In genomic region chr13:79585033-79585432, GRCh38 we compare ENCODE assay signal across 1 cellular context.
TF ChIP-seq lines count a peak whose summit lies in the region.

No MANE protein-coding gene starts in this region.

TF ChIP-seq in K562, 482 proteins besides CTCF, POLR2A, EP300 and RAD21 (continued from another document):
- TF ChIP-seq SMARCA4 (IDR thresholded peaks at IDR 0.05), result peak; percentile 17; the same call in 1 of the 2 replicates
- TF ChIP-seq ARID1B (IDR thresholded peaks at IDR 0.05), result peak; percentile 85
- TF ChIP-seq, protein P1, sequence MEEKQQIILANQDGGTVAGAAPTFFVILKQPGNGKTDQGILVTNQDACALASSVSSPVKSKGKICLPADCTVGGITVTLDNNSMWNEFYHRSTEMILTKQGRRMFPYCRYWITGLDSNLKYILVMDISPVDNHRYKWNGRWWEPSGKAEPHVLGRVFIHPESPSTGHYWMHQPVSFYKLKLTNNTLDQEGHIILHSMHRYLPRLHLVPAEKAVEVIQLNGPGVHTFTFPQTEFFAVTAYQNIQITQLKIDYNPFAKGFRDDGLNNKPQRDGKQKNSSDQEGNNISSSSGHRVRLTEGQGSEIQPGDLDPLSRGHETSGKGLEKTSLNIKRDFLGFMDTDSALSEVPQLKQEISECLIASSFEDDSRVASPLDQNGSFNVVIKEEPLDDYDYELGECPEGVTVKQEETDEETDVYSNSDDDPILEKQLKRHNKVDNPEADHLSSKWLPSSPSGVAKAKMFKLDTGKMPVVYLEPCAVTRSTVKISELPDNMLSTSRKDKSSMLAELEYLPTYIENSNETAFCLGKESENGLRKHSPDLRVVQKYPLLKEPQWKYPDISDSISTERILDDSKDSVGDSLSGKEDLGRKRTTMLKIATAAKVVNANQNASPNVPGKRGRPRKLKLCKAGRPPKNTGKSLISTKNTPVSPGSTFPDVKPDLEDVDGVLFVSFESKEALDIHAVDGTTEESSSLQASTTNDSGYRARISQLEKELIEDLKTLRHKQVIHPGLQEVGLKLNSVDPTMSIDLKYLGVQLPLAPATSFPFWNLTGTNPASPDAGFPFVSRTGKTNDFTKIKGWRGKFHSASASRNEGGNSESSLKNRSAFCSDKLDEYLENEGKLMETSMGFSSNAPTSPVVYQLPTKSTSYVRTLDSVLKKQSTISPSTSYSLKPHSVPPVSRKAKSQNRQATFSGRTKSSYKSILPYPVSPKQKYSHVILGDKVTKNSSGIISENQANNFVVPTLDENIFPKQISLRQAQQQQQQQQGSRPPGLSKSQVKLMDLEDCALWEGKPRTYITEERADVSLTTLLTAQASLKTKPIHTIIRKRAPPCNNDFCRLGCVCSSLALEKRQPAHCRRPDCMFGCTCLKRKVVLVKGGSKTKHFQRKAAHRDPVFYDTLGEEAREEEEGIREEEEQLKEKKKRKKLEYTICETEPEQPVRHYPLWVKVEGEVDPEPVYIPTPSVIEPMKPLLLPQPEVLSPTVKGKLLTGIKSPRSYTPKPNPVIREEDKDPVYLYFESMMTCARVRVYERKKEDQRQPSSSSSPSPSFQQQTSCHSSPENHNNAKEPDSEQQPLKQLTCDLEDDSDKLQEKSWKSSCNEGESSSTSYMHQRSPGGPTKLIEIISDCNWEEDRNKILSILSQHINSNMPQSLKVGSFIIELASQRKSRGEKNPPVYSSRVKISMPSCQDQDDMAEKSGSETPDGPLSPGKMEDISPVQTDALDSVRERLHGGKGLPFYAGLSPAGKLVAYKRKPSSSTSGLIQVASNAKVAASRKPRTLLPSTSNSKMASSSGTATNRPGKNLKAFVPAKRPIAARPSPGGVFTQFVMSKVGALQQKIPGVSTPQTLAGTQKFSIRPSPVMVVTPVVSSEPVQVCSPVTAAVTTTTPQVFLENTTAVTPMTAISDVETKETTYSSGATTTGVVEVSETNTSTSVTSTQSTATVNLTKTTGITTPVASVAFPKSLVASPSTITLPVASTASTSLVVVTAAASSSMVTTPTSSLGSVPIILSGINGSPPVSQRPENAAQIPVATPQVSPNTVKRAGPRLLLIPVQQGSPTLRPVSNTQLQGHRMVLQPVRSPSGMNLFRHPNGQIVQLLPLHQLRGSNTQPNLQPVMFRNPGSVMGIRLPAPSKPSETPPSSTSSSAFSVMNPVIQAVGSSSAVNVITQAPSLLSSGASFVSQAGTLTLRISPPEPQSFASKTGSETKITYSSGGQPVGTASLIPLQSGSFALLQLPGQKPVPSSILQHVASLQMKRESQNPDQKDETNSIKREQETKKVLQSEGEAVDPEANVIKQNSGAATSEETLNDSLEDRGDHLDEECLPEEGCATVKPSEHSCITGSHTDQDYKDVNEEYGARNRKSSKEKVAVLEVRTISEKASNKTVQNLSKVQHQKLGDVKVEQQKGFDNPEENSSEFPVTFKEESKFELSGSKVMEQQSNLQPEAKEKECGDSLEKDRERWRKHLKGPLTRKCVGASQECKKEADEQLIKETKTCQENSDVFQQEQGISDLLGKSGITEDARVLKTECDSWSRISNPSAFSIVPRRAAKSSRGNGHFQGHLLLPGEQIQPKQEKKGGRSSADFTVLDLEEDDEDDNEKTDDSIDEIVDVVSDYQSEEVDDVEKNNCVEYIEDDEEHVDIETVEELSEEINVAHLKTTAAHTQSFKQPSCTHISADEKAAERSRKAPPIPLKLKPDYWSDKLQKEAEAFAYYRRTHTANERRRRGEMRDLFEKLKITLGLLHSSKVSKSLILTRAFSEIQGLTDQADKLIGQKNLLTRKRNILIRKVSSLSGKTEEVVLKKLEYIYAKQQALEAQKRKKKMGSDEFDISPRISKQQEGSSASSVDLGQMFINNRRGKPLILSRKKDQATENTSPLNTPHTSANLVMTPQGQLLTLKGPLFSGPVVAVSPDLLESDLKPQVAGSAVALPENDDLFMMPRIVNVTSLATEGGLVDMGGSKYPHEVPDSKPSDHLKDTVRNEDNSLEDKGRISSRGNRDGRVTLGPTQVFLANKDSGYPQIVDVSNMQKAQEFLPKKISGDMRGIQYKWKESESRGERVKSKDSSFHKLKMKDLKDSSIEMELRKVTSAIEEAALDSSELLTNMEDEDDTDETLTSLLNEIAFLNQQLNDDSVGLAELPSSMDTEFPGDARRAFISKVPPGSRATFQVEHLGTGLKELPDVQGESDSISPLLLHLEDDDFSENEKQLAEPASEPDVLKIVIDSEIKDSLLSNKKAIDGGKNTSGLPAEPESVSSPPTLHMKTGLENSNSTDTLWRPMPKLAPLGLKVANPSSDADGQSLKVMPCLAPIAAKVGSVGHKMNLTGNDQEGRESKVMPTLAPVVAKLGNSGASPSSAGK (IDR thresholded peaks at IDR 0.05), result no peak
- peak; percentile 35; the same call in 1 of the 2 replicates for TF ChIP-seq SOX6 (IDR thresholded peaks at IDR 0.05)
- TF ChIP-seq NCOA6 (IDR thresholded peaks at IDR 0.05), result no peak
- peak; percentile 73 for TF ChIP-seq TCF3 (CRISPR knock-in tag; IDR thresholded peaks at IDR 0.05)
- TF ChIP-seq NR2C1 (IDR thresholded peaks at IDR 0.05), result no peak
- TF ChIP-seq NR2C1 (tag; IDR thresholded peaks at IDR 0.05), result no peak
